ENCODE assay signal across 24 cellular contexts in genomic region chr2:48692292-48692691, GRCh38.
DNase-seq lines count a peak whose midpoint lies in the region; TF ChIP-seq lines count a peak whose summit lies in the region.
"Had no signal": no experiment of that assay in that cellular context is flagged by ENCODE, and none has a peak within 500 bp of the region (broad histone marks: within the 10 kb centered on the region; RNA-seq: fewer than 3 reads in every experiment).

No MANE protein-coding gene starts in this region.

- H3K4me3 Mint-ChIP-seq in neural crest cell = no peak overlapping the region
- H3K4me3 Mint-ChIP-seq: CD4-positive, alpha-beta T cell had no signal

- peaks cover 12% of the 10 kb centered on the region for H3K4me1 Mint-ChIP-seq in neural crest cell

- WGBS in HUES64 = 62% methylated on average over 2 of the region's 2 CpGs
- WGBS in ectodermal cell, 2 experiments = 23 to 32% methylated on average over 2 of the region's 2 CpGs

- DNase-seq in ELF-1 (ENCODE audit: low read depth, low spot score) (peak; percentile 49), neural crest cell (ENCODE audit: low read depth, low spot score) (no peak), dorsolateral prefrontal cortex (no peak), NCI-H146 treated with DMSO at 0.1 percent for 48 hours (lab: John Stamatoyannopoulos, UW; ENCODE audit: unreplicated experiment) (no peak), H7 (no peak)
- no peak for DNase-seq in activated T-cell treated with anti-CD3 and anti-CD28 coated beads, Interleukin-2, amount 50 U/mL, for 48 hours
- DNase-seq: ACHN; Caco-2; CD4-positive, alpha-beta T cell; DMS 273 treated with DMSO at 0.1 percent for 48 hours; DMS79 treated with DMSO at 0.1 percent for 48 hours; NCI-H1105; NCI-H1694 treated with DMSO at 0.1 percent for 48 hours; NCI-H2081 treated with DMSO at 0.1 percent for 48 hours; NCI-H2171 treated with DMSO at 0.1 percent for 48 hours; NCI-H524 treated with DMSO at 0.1 percent for 48 hours; NCI-H82; SJCRH30 had no signal

- no peaks in the 10 kb centered on the region for H3K36me3 Mint-ChIP-seq in neural crest cell (ENCODE audit: low read depth)

- intact Hi-C loops in dorsolateral prefrontal cortex (cut with DNase I) = no loop called here

- no peak overlapping the region for H3K9ac ChIP-seq in HUES64 (ENCODE audit: low read depth, low read length)
- H3K9ac ChIP-seq: BLaER1, KMS-11 had no signal

- TF ChIP-seq CTCF in neural crest cell (conservative IDR thresholded peaks at IDR 0.05) = no peak
- TF ChIP-seq CTCF in dorsolateral prefrontal cortex (IDR thresholded peaks at IDR 0.05 in 54 of 56, conservative IDR thresholded peaks at IDR 0.05 in 2 of 56; ENCODE audit: low read depth in 1 of 56, partially characterized antibody in 56 of 56) = no peak

- peak overlapping the region; percentile 16; the same call in 1 of the 2 replicates for H3K4me3 ChIP-seq in HUES64 (ENCODE audit: low read length)
- no peak overlapping the region for H3K4me3 ChIP-seq in ectodermal cell (ENCODE audit: insufficient read depth, low read depth, low read length)
- no peak overlapping the region for H3K4me3 ChIP-seq in dorsolateral prefrontal cortex
- no peak overlapping the region for H3K4me3 ChIP-seq in H7 (ENCODE audit: insufficient read depth, low read depth, low read length)
- H3K4me3 ChIP-seq: BLaER1, GM12878, SJCRH30 had no signal

- no peaks in the 10 kb centered on the region for H3K36me3 ChIP-seq in HUES64 (ENCODE audit: insufficient read depth, low read length)
- H3K36me3 ChIP-seq in ectodermal cell (ENCODE audit: control insufficient read depth, insufficient read depth, low read length) = no peaks in the 10 kb centered on the region
- no peaks in the 10 kb centered on the region for H3K36me3 ChIP-seq in H7 (replicated peaks; ENCODE audit: control insufficient read depth, insufficient read depth, low read length)
- H3K36me3 ChIP-seq: BLaER1, SJCRH30 had no signal

- H3K27me3 ChIP-seq in HUES64 (ENCODE audit: insufficient read depth, low read length) (no peaks in the 10 kb centered on the region), ectodermal cell (ENCODE audit: control insufficient read depth, insufficient read depth, low read length, poor library complexity, severe bottlenecking) (no peaks in the 10 kb centered on the region), dorsolateral prefrontal cortex (no peaks in the 10 kb centered on the region), H7 (ENCODE audit: control insufficient read depth, insufficient read depth, low read length) (no peaks in the 10 kb centered on the region)
- H3K27me3 ChIP-seq: BLaER1 had no signal

- H3K9me3 Mint-ChIP-seq in neural crest cell = peaks cover 3% of the 10 kb centered on the region
- H3K9me3 Mint-ChIP-seq: CD4-positive, alpha-beta T cell had no signal

- H3K27ac Mint-ChIP-seq in neural crest cell (ENCODE audit: unreplicated experiment) = peak overlapping the region; percentile 66
- H3K27ac Mint-ChIP-seq: CD4-positive, alpha-beta T cell had no signal

- no peaks in the 10 kb centered on the region for H3K9me3 ChIP-seq in HUES64 (ENCODE audit: insufficient read depth, low read depth, low read length)
- no peaks in the 10 kb centered on the region for H3K9me3 ChIP-seq in ectodermal cell (ENCODE audit: control insufficient read depth, low read length)
- H3K9me3 ChIP-seq: BLaER1, Caco-2, SJCRH30 had no signal

- no peaks in the 10 kb centered on the region for H3K27me3 Mint-ChIP-seq in neural crest cell (ENCODE audit: low read depth)

- H3K27ac ChIP-seq in HUES64 (ENCODE audit: low read depth, low read length) (peak overlapping the region; percentile 78; the same call in 1 of the 2 replicates), ectodermal cell (ENCODE audit: insufficient read depth, low read depth, low read length, poor library complexity, severe bottlenecking) (peak overlapping the region; percentile 11), dorsolateral prefrontal cortex (no peak overlapping the region)
- H3K27ac ChIP-seq: 22Rv1, BLaER1, KMS-11, SJCRH30 had no signal

- peaks cover 43% of the 10 kb centered on the region for H3K4me1 ChIP-seq in HUES64 (ENCODE audit: insufficient read depth, low read length)
- H3K4me1 ChIP-seq in ectodermal cell (ENCODE audit: control insufficient read depth, insufficient read depth, low read length) = peaks cover 22% of the 10 kb centered on the region
- H3K4me1 ChIP-seq: BLaER1, SJCRH30 had no signal

Comparison
In these comparisons a context has a peak if more than half of its experiments do, and no peak if none do; other contexts are left out.
1. H3K27ac ChIP-seq: peak in HUES64 (single experiment) and ectodermal cell (single experiment); none in dorsolateral prefrontal cortex (0 of 59).